In genomic region chr15:49645937-49646336, GRCh38 we compare ENCODE assay signal across 9 cellular contexts. TPM values are rescaled to one million over a fixed set of nuclear protein-coding genes. Genes with fewer than 3 reads are reported as not detected.
A peak's percentile ranks its signal among the peaks of the same experiment; 100 is the strongest.
DNase-seq lines count a peak whose midpoint lies in the region; ATAC-seq lines count a peak whose summit lies in the region.
"Had no signal": no experiment of that assay in that cellular context is flagged by ENCODE, and none has a peak within 500 bp of the region (broad histone marks: within the 10 kb centered on the region; RNA-seq: fewer than 3 reads in every experiment).

No MANE protein-coding gene starts in this region.

- H3K9me3 Mint-ChIP-seq in activated T-cell treated with anti-CD3 and anti-CD28 coated beads, Interleukin-2, amount 50 U/mL, for 4 hours: no peaks in the 10 kb centered on the region

- DNase-seq in DMS 273 treated with DMSO at 0.1 percent for 48 hours (lab: John Stamatoyannopoulos, UW): peak; percentile 42
- peak; percentile 24 for DNase-seq in NCI-H2081 treated with DMSO at 0.1 percent for 48 hours (lab: John Stamatoyannopoulos, UW)
- peak; percentile 72 for DNase-seq in brain pericyte (ENCODE audit: low read depth, low spot score)
- DNase-seq in myocyte (ENCODE audit: low read depth): peak; percentile 26
- DNase-seq in activated T-cell treated with anti-CD3 and anti-CD28 coated beads, Interleukin-2, amount 50 U/mL, for 4 hours: no peak
- DNase-seq: NCI-H1048 had no signal

- no peaks in the 10 kb centered on the region for H3K4me1 Mint-ChIP-seq in activated T-cell treated with anti-CD3 and anti-CD28 coated beads, Interleukin-2, amount 50 U/mL, for 4 hours (ENCODE audit: low read depth)

- ATAC-seq in GM19351 (IDR thresholded peaks at IDR 0.05; ENCODE audit: unreplicated experiment) (no peak), HG02970 (IDR thresholded peaks at IDR 0.05; ENCODE audit: low FRiP score, unreplicated experiment) (no peak), HG02973 (IDR thresholded peaks at IDR 0.05; ENCODE audit: unreplicated experiment) (no peak)
- ATAC-seq in activated T-cell treated with anti-CD3 and anti-CD28 coated beads, Interleukin-2, amount 50 U/mL, for 4 hours: no peak

- H3K36me3 Mint-ChIP-seq in activated T-cell treated with anti-CD3 and anti-CD28 coated beads, Interleukin-2, amount 50 U/mL, for 4 hours (ENCODE audit: insufficient read depth): peaks cover 8% of the 10 kb centered on the region

- no peak overlapping the region for H3K4me3 Mint-ChIP-seq in activated T-cell treated with anti-CD3 and anti-CD28 coated beads, Interleukin-2, amount 50 U/mL, for 4 hours

- H3K27me3 Mint-ChIP-seq in activated T-cell treated with anti-CD3 and anti-CD28 coated beads, Interleukin-2, amount 50 U/mL, for 4 hours (ENCODE audit: low read depth): no peaks in the 10 kb centered on the region

RNA-seq across cellular contexts. Expression of gene DTWD1, which starts 25.1 kb away (rescaled TPM):
- 38.1 and 46.5 TPM in 2 replicates for total RNA-seq in myocyte
- 23.7 TPM for polyA plus RNA-seq in myocyte (2012)
- total RNA-seq in activated T-cell treated with anti-CD3 and anti-CD28 coated beads, Interleukin-2, amount 50 U/mL, for 4 hours: 10 to 100 TPM; 22.3 to 26.2 (median 23.5) TPM

RNA-seq across cellular contexts. Expression of gene FAM227B, which starts 25.3 kb away (rescaled TPM):
- total RNA-seq in myocyte: 19.9 and 35.6 TPM in 2 replicates
- 15.5 TPM for polyA plus RNA-seq in myocyte (2012)
- total RNA-seq in activated T-cell treated with anti-CD3 and anti-CD28 coated beads, Interleukin-2, amount 50 U/mL, for 4 hours: 1 to 10 TPM; 1.3 to 2.4 (median 1.6) TPM
